Comparison of ENCODE assay signal across 15 cellular contexts in genomic region chr6:130467595-130467994, GRCh38.
DNase-seq lines count a peak whose midpoint lies in the region; ATAC-seq and TF ChIP-seq lines count a peak whose summit lies in the region.
"Had no signal": no experiment of that assay in that cellular context is flagged by ENCODE, and none has a peak within 500 bp of the region (broad histone marks: within the 10 kb centered on the region; RNA-seq: fewer than 3 reads in every experiment).

No MANE protein-coding gene starts in this region.

- H3K4me2 ChIP-seq in GM23338 (no peak overlapping the region), neural cell (ENCODE audit: low read length) (peak overlapping the region; percentile 9)

- H3K79me2 ChIP-seq in GM23338 (replicated peaks; ENCODE audit: insufficient read depth): no peaks in the 10 kb centered on the region
- H3K79me2 ChIP-seq in neural cell (replicated peaks; ENCODE audit: insufficient read depth, low read length): no peaks in the 10 kb centered on the region

- TF ChIP-seq CTCF in GM23338 (conservative IDR thresholded peaks at IDR 0.05; ENCODE audit: low read depth in 2 of 2) (no peak), neural cell (IDR thresholded peaks at IDR 0.05; ENCODE audit: poor library complexity, severe bottlenecking) (no peak), colonic mucosa (IDR thresholded peaks at IDR 0.05) (no peak)

- no peak for TF ChIP-seq RAD21 in neural cell (conservative IDR thresholded peaks at IDR 0.05)

- peak overlapping the region; percentile 16 for H3K27ac Mint-ChIP-seq in activated CD8-positive, alpha-beta memory T cell treated with anti-CD3 and anti-CD28 coated beads, Interleukin-2, amount 10 ng/mL, durations not matched to agents 7 days and 5 days
- H3K27ac Mint-ChIP-seq in GM23338: no peak overlapping the region
- H3K27ac Mint-ChIP-seq in central memory CD8-positive, alpha-beta T cell (ENCODE audit: low read depth): peak overlapping the region; percentile 1
- H3K27ac Mint-ChIP-seq: B cell; CD4-positive, alpha-beta T cell had no signal

- H3K4me3 Mint-ChIP-seq in activated CD8-positive, alpha-beta memory T cell treated with anti-CD3 and anti-CD28 coated beads, Interleukin-2, amount 10 ng/mL, durations not matched to agents 7 days and 5 days: no peak overlapping the region
- no peak overlapping the region for H3K4me3 Mint-ChIP-seq in GM23338
- H3K4me3 Mint-ChIP-seq in central memory CD8-positive, alpha-beta T cell: no peak overlapping the region
- H3K4me3 Mint-ChIP-seq: B cell; CD4-positive, alpha-beta T cell had no signal

- CTCF ChIA-PET in activated CD8-positive, alpha-beta memory T cell treated with anti-CD3 and anti-CD28 coated beads, Interleukin-2, amount 10 ng/mL, durations not matched to agents 7 days and 5 days (lab: Charles Lee): interaction anchor here (2.4 kb wide), 1 partner anchor 231 kb away, joined by 8 read pairs; no protein-coding TSS in a partner anchor

- peaks cover 3% of the 10 kb centered on the region for H3K36me3 Mint-ChIP-seq in activated CD8-positive, alpha-beta memory T cell treated with anti-CD3 and anti-CD28 coated beads, Interleukin-2, amount 10 ng/mL, durations not matched to agents 7 days and 5 days
- H3K36me3 Mint-ChIP-seq in GM23338 (ENCODE audit: low read depth): no peaks in the 10 kb centered on the region
- H3K36me3 Mint-ChIP-seq in central memory CD8-positive, alpha-beta T cell (ENCODE audit: insufficient read depth): peaks cover 4% of the 10 kb centered on the region

- TF ChIP-seq EP300 in neural cell (conservative IDR thresholded peaks at IDR 0.05; ENCODE audit: poor library complexity, severe bottlenecking): peak; percentile 41

- H3K36me3 ChIP-seq in GM23338 (ENCODE audit: insufficient read depth) (no peaks in the 10 kb centered on the region), neural cell (ENCODE audit: insufficient read depth, low read length) (no peaks in the 10 kb centered on the region), colonic mucosa (no peaks in the 10 kb centered on the region)

- intact Hi-C loops in colonic mucosa (cut with DNase I): no loop called here

- H3K4me1 ChIP-seq in GM23338 (ENCODE audit: insufficient read depth) (peaks cover 4% of the 10 kb centered on the region; the same call in 1 of the 2 replicates), colonic mucosa (no peaks in the 10 kb centered on the region)

- H3K27me3 Mint-ChIP-seq in activated CD8-positive, alpha-beta memory T cell treated with anti-CD3 and anti-CD28 coated beads, Interleukin-2, amount 10 ng/mL, durations not matched to agents 7 days and 5 days: no peaks in the 10 kb centered on the region
- peaks cover 2% of the 10 kb centered on the region for H3K27me3 Mint-ChIP-seq in GM23338 (ENCODE audit: insufficient read depth, low read depth, poor library complexity)
- no peaks in the 10 kb centered on the region for H3K27me3 Mint-ChIP-seq in central memory CD8-positive, alpha-beta T cell
- H3K27me3 Mint-ChIP-seq: B cell; CD4-positive, alpha-beta T cell had no signal

- H2AFZ ChIP-seq in GM23338 (peak overlapping the region; percentile 29; the same call in 1 of the 2 replicates), neural cell (ENCODE audit: low read depth, low read length) (no peak overlapping the region)
- H2AFZ ChIP-seq: GM23248 had no signal

- H3K9me3 ChIP-seq in neural cell (ENCODE audit: low read length) (no peaks in the 10 kb centered on the region), colonic mucosa (no peaks in the 10 kb centered on the region)

- H3K9ac ChIP-seq in neural cell (ENCODE audit: low read length): no peak overlapping the region
- no peak overlapping the region for H3K9ac ChIP-seq in colonic mucosa (ENCODE audit: low read depth in 2 of 2, low read length in 2 of 2)
- H3K9ac ChIP-seq: GM23248 had no signal

- no peaks in the 10 kb centered on the region for H4K20me1 ChIP-seq in GM23338 (replicated peaks; ENCODE audit: insufficient read depth)
- H4K20me1 ChIP-seq in neural cell (ENCODE audit: insufficient read depth): no peaks in the 10 kb centered on the region

- H3K4me3 ChIP-seq in GM23338: no peak overlapping the region
- peak overlapping the region; percentile 3 for H3K4me3 ChIP-seq in neural cell (ENCODE audit: low read length)
- no peak overlapping the region for H3K4me3 ChIP-seq in colonic mucosa
- H3K4me3 ChIP-seq: GM23248 had no signal

- H3K9me2 ChIP-seq in GM23338 (ENCODE audit: insufficient read depth) (no peaks in the 10 kb centered on the region), neural cell (ENCODE audit: insufficient read depth, low read length) (no peaks in the 10 kb centered on the region)

- H3K9me3 Mint-ChIP-seq in activated CD8-positive, alpha-beta memory T cell treated with anti-CD3 and anti-CD28 coated beads, Interleukin-2, amount 10 ng/mL, durations not matched to agents 7 days and 5 days (ENCODE audit: low read depth): no peaks in the 10 kb centered on the region
- no peaks in the 10 kb centered on the region for H3K9me3 Mint-ChIP-seq in GM23338
- H3K9me3 Mint-ChIP-seq in central memory CD8-positive, alpha-beta T cell: peaks cover 2% of the 10 kb centered on the region
- H3K9me3 Mint-ChIP-seq: CD4-positive, alpha-beta T cell had no signal

- H3K27ac ChIP-seq in GM23338 (ENCODE audit: low read depth): no peak overlapping the region
- no peak overlapping the region for H3K27ac ChIP-seq in neural cell (ENCODE audit: low read length)
- no peak overlapping the region for H3K27ac ChIP-seq in colonic mucosa
- H3K27ac ChIP-seq: GM23248 had no signal

- H3F3A ChIP-seq in GM23338 (replicated peaks; ENCODE audit: low read depth) (no peaks in the 10 kb centered on the region), neural cell (ENCODE audit: insufficient read depth, low read length, poor library complexity, severe bottlenecking) (no peaks in the 10 kb centered on the region)

- DNase-seq in activated CD8-positive, alpha-beta memory T cell treated with anti-CD3 and anti-CD28 coated beads, Interleukin-2, amount 10 ng/mL, durations not matched to agents 7 days and 5 days: no peak
- DNase-seq in activated CD8-positive, alpha-beta memory T cell treated with anti-CD3 and anti-CD28 coated beads for 24 hours: no peak
- no peak for DNase-seq in GM23338 (ENCODE audit: low spot score)
- DNase-seq in central memory CD8-positive, alpha-beta T cell (ENCODE audit: low spot score in 2 of 2): no peak
- no peak for DNase-seq in NCI-H345 (lab: John Stamatoyannopoulos, UW)
- DNase-seq in NCI-H2171 (lab: John Stamatoyannopoulos, UW): no peak
- DNase-seq in colonic mucosa: no peak
- DNase-seq: C1 segment of cervical spinal cord; CD4-positive, alpha-beta T cell; DMS79; EL; GM23248; H7 had no signal

- ATAC-seq in activated CD8-positive, alpha-beta memory T cell treated with anti-CD3 and anti-CD28 coated beads, Interleukin-2, amount 10 ng/mL, durations not matched to agents 7 days and 5 days: peak; percentile 30
- peak; percentile 73 for ATAC-seq in GM23338
- no peak for ATAC-seq in central memory CD8-positive, alpha-beta T cell (replicated peaks; ENCODE audit: extremely low read depth, poor library complexity, severe bottlenecking)

- peaks cover 26% of the 10 kb centered on the region for H3K4me1 Mint-ChIP-seq in activated CD8-positive, alpha-beta memory T cell treated with anti-CD3 and anti-CD28 coated beads, Interleukin-2, amount 10 ng/mL, durations not matched to agents 7 days and 5 days
- peaks cover 11% of the 10 kb centered on the region for H3K4me1 Mint-ChIP-seq in GM23338
- peaks cover 26% of the 10 kb centered on the region for H3K4me1 Mint-ChIP-seq in central memory CD8-positive, alpha-beta T cell
- H3K4me1 Mint-ChIP-seq: B cell had no signal

- H3K27me3 ChIP-seq in GM23338 (ENCODE audit: insufficient read depth): no peaks in the 10 kb centered on the region
- no peaks in the 10 kb centered on the region for H3K27me3 ChIP-seq in neural cell (ENCODE audit: insufficient read depth, low read depth, low read length)
- H3K27me3 ChIP-seq in colonic mucosa: no peaks in the 10 kb centered on the region

TF ChIP-seq in GM23338, 12 proteins besides CTCF, POLR2A, EP300 and RAD21:
- TF ChIP-seq STAT1 (IDR thresholded peaks at IDR 0.05; ENCODE audit: unreplicated experiment): no peak
- no peak for TF ChIP-seq EZH2phosphoT487 (IDR thresholded peaks at IDR 0.05; ENCODE audit: unreplicated experiment)
- no peak for TF ChIP-seq CREB1 (CRISPR knock-in tag; IDR thresholded peaks at IDR 0.05; ENCODE audit: low read depth)

TF ChIP-seq in neural cell, 6 proteins besides CTCF, POLR2A, EP300 and RAD21:
- TF ChIP-seq POLR2AphosphoS5 (IDR thresholded peaks at IDR 0.05) (peak; percentile 62), MXI1 (conservative IDR thresholded peaks at IDR 0.05; ENCODE audit: poor library complexity, severe bottlenecking) (no peak)
TF ChIP-seq in neural cell: peak in this region for 1.
